In genomic region chr4:22556411-22556969, GRCh38 we compare ENCODE assay signal across 28 cellular contexts.
"Had no signal": no experiment of that assay in that cellular context is flagged by ENCODE, and none has a peak within 500 bp of the region (broad histone marks: within the 10 kb centered on the region; RNA-seq: fewer than 3 reads in every experiment).

No MANE protein-coding gene starts in this region.

- H3K4me3 ChIP-seq: breast epithelium, gastroesophageal sphincter, right lobe of liver, thoracic aorta, upper lobe of left lung, vagina had no signal

- H3K9me3 ChIP-seq: gastroesophageal sphincter, right lobe of liver, thoracic aorta, upper lobe of left lung, vagina had no signal

- H3K36me3 ChIP-seq: breast epithelium, gastroesophageal sphincter, right lobe of liver, thoracic aorta, upper lobe of left lung, vagina, WERI-Rb-1 had no signal

- ATAC-seq: activated CD4-positive, CD25-positive, alpha-beta regulatory T cell treated with anti-CD3 and anti-CD28 coated beads, Interleukin-2, amount 50 U/mL, for 24 hours; gastroesophageal sphincter; natural killer cell treated with Interleukin-12 subunit alpha and Interleukin-12 subunit beta and Interleukin-15 and Interleukin-18, amount 100 ng/mL, for 72 hours; right lobe of liver; stimulated activated naive CD8-positive, alpha-beta T cell treated with anti-CD3 and anti-CD28 coated beads, Interleukin-15, Interleukin-2, amounts not matched to agents 100 U/mL and 50 U/mL, for 24 hours; T-helper 17 cell had no signal

- H3K4me1 ChIP-seq: breast epithelium, gastroesophageal sphincter, right lobe of liver, upper lobe of left lung, vagina had no signal

- H3K27ac ChIP-seq: breast epithelium, gastroesophageal sphincter, right lobe of liver, thoracic aorta, upper lobe of left lung, vagina, WERI-Rb-1 had no signal

- H3K27me3 ChIP-seq: breast epithelium, gastroesophageal sphincter, right lobe of liver, upper lobe of left lung, vagina had no signal

- DNase-seq: activated CD4-positive, alpha-beta memory T cell treated with anti-CD3 and anti-CD28 coated beads for 36 hours; activated CD4-positive, alpha-beta T cell treated with anti-CD3 and anti-CD28 coated beads for 48 hours; activated CD8-positive, alpha-beta memory T cell treated with anti-CD3 and anti-CD28 coated beads, Interleukin-2, amount 50 U/mL, for 4 hours; activated gamma-delta T cell treated with Interleukin-2 at 50 U/mL for 16 hours; activated naive CD4-positive, alpha-beta T cell treated with anti-CD3 and anti-CD28 coated beads, Interleukin-2, amount 50 U/mL, for 16 hours; activated T-cell treated with anti-CD3 and anti-CD28 coated beads, Interleukin-2, amount 50 U/mL, for 1 hour; amygdala; central memory CD4-positive, alpha-beta T cell; effector CD8-positive, alpha-beta T cell; hippocampal formation; immature natural killer cell; kidney; midbrain; right lobe of liver; stimulated activated CD4-positive, alpha-beta T cell treated with anti-CD3 and anti-CD28 coated beads, Interleukin-12 subunit alpha, Interleukin-12 subunit beta, amount 100 ng/mL, for 4 hours; stimulated activated CD4-positive, alpha-beta T cell treated with anti-CD3 and anti-CD28 coated beads, Interleukin-4, amount 100 ng/mL, for 1 hour; stimulated activated naive CD8-positive, alpha-beta T cell treated with anti-CD3 and anti-CD28 coated beads, Interleukin-15, Interleukin-2, amounts not matched to agents 100 U/mL and 50 U/mL, for 24 hours; T-helper 17 cell; T1000; upper lobe of left lung; WERI-Rb-1 had no signal

- FAIRE-seq: endometrium, kidney had no signal
